ENCODE assay signal across 10 cellular contexts in the genomic region with DNA sequence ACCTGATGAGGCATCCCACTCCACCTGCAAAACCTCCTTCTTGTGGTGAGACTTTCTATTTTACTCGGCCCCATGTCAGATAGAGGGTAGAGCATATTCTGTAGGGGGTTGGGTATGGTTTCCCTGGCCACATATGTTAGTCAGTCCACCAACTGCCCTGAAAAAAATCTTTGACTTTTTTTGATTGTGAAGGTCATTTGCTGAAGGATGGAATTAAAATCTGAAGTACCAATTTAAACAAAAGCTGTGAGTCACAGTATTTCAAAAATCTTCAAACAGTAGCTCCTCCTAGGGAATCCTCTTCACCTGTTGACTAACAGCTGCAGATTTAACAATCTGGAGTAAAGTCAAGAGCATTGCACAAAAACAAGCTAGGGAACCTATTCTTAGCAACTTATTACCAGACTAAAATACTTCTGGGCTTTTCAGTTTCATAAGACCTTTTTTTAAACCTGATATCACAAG. TPM values are rescaled to one million over a fixed set of nuclear protein-coding genes. Genes with fewer than 3 reads are reported as not detected.
DNase-seq lines count a peak whose midpoint lies in the region; ATAC-seq and TF ChIP-seq lines count a peak whose summit lies in the region.
"Had no signal": no experiment of that assay in that cellular context is flagged by ENCODE, and none has a peak within 500 bp of the region (broad histone marks: within the 10 kb centered on the region; RNA-seq: fewer than 3 reads in every experiment).

No MANE protein-coding gene starts in this region.

- DNase-seq in amniotic epithelial cell (ENCODE audit: low read depth) (peak; percentile 15), PC-9 (no peak), ovary (no peak), NCI-H1092 (lab: John Stamatoyannopoulos, UW) (no peak), NCI-H1092 treated with DMSO at 0.1 percent for 48 hours (lab: John Stamatoyannopoulos, UW) (no peak)
- DNase-seq: central memory CD4-positive, alpha-beta T cell; head of caudate nucleus had no signal

- no peak overlapping the region for H3K4me2 ChIP-seq in PC-9

- H4K20me1 ChIP-seq in PC-9 (ENCODE audit: insufficient read depth): no peaks in the 10 kb centered on the region

- no peak overlapping the region for H3K27ac ChIP-seq in PC-9
- H3K27ac ChIP-seq in ovary: no peak overlapping the region

- WGBS in ovary, 3 donors: 52 to 88% (median 67%) methylated on average over 1 of the region's 1 CpG

- H3K36me3 ChIP-seq in PC-9 (ENCODE audit: low read depth): no peaks in the 10 kb centered on the region
- no peaks in the 10 kb centered on the region for H3K36me3 ChIP-seq in ovary

- H3K4me3 ChIP-seq in PC-9: no peak overlapping the region
- H3K4me3 ChIP-seq in ovary: no peak overlapping the region

- H3K4me1 ChIP-seq in PC-9 (replicated peaks; ENCODE audit: insufficient read depth) (no peaks in the 10 kb centered on the region), ovary (ENCODE audit: insufficient read depth) (no peaks in the 10 kb centered on the region)

- no TSS peak for BruUV-seq in PC-9 (replicated peaks; lab: Mats Ljungman, UMichigan)

- intact Hi-C loops in PC-9 (cut with micrococcal nuclease; ENCODE audit: unreplicated experiment) (loop anchor here (10.0 kb wide), 1 partner anchor 275 kb away; the partner anchor contains the start of genes CFAP97 and SNX25), ovary (cut with DNase I) (loop anchor here in 1 of 4 donors (10.0 kb wide), 1 partner anchor 55 kb away; the partner anchor contains the start of gene PDLIM3)

- H2AFZ ChIP-seq in PC-9: no peak overlapping the region

- H3F3A ChIP-seq in PC-9 (ENCODE audit: insufficient read depth, low read depth): no peaks in the 10 kb centered on the region

- no peaks in the 10 kb centered on the region for H3K79me2 ChIP-seq in PC-9 (ENCODE audit: low read depth)

- POLR2A ChIA-PET in PC-9 (lab: Charles Lee; ENCODE audit: unreplicated experiment): no interaction called here

- H3K9me3 ChIP-seq in PC-9 (ENCODE audit: insufficient read depth, low read depth) (no peaks in the 10 kb centered on the region), ovary (no peaks in the 10 kb centered on the region)

- ATAC-seq in GM18508 (IDR thresholded peaks at IDR 0.05; ENCODE audit: insufficient read depth, unreplicated experiment): peak; percentile 93
- peak; percentile 81 for ATAC-seq in GM19397 (IDR thresholded peaks at IDR 0.05; ENCODE audit: unreplicated experiment)
- peak; percentile 96 for ATAC-seq in HG02973 (IDR thresholded peaks at IDR 0.05; ENCODE audit: unreplicated experiment)

- CTCF ChIA-PET in PC-9 (lab: Charles Lee): no interaction called here

- H3K9me2 ChIP-seq in PC-9 (ENCODE audit: insufficient read depth): no peaks in the 10 kb centered on the region

- no peak for TF ChIP-seq EP300 in ovary (IDR thresholded peaks at IDR 0.05)

- no peak for TF ChIP-seq POLR2A in ovary (IDR thresholded peaks at IDR 0.05)

- TF ChIP-seq CTCF in PC-9 (conservative IDR thresholded peaks at IDR 0.05): no peak
- no peak for TF ChIP-seq CTCF in ovary (IDR thresholded peaks at IDR 0.05)

- H3K27me3 ChIP-seq in PC-9 (ENCODE audit: insufficient read depth, low read depth) (no peaks in the 10 kb centered on the region), ovary (no peaks in the 10 kb centered on the region)

RNA-seq across cellular contexts. Expression of gene CCDC110, which starts 8.0 kb away (rescaled TPM):
- total RNA-seq in PC-9 (2021) (2.1 and 4.3 TPM in 2 replicates), ovary (1 to 10 TPM; 2.8 to 6.4 (median 3.3) TPM)
- 1 to 10 TPM; 1.8 to 2.7 TPM for polyA plus RNA-seq in ovary

RNA-seq across cellular contexts. Expression of gene UFSP2, which starts 53.8 kb away (rescaled TPM):
- total RNA-seq in PC-9 (2021): 22.7 and 26.8 TPM in 2 replicates
- total RNA-seq in ovary: 10 to 100 TPM; 33.4 to 69.3 (median 51.3) TPM
- 10 to 100 TPM; 37.0 to 67.9 TPM for polyA plus RNA-seq in ovary

RNA-seq across cellular contexts. Expression of gene PDLIM3, which starts 55.8 kb away (rescaled TPM):
- total RNA-seq in PC-9 (2021) (3.3 and 5.6 TPM in 2 replicates), ovary (100 to 1,000 TPM in 3 of 7 donors, 10 to 100 TPM in 4; 40.9 to 220 (median 78.7) TPM)
- polyA plus RNA-seq in ovary: 100 to 1,000 TPM in 1 of 2 donors, 10 to 100 TPM in 1; 49.5 to 146 TPM
